Comparison of ENCODE assay signal across 18 cellular contexts in the genomic region with DNA sequence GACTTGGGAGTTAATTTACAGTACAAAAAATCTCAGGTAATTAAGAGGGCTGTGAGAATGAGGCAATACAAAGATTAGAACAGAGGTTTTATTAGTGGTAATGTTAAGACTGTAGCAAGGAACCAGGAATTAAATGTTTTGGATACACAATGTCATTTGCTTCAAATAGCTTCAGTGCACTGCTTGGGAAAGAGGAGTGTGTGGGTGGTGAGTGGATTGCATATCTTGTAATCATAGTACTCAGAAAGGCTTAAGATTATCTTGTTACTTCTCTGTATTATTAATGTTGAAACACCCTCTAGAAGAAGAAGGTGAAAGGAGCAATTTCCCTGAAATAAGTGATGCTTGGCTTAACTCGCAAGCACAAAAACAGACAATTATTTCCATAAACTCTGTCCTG.
"Had no signal": no experiment of that assay in that cellular context is flagged by ENCODE, and none has a peak within 500 bp of the region (broad histone marks: within the 10 kb centered on the region; RNA-seq: fewer than 3 reads in every experiment).

No MANE protein-coding gene starts in this region.

- H3K4me2 ChIP-seq: hepatocyte, smooth muscle cell had no signal

- H3K27me3 ChIP-seq: gastroesophageal sphincter, tibial artery, upper lobe of left lung, vagina had no signal

- H3K9me3 ChIP-seq: vagina had no signal

- H3K4me1 Mint-ChIP-seq: naive B cell, nephron progenitor cell had no signal

- DNase-seq: effector memory CD4-positive, alpha-beta T cell; esophagus squamous epithelium; foreskin fibroblast; left colon; left ventricle myocardium superior; mesendoderm; naive B cell; nephron progenitor cell; right cardiac atrium; stimulated activated CD4-positive, alpha-beta T cell treated with anti-CD3 and anti-CD28 coated beads, Interleukin-2, amount 100 ng/mL, for 48 hours; tibial artery; upper lobe of left lung had no signal

- H2AFZ ChIP-seq: hepatocyte had no signal

- H3K27ac ChIP-seq: epithelial cell of prostate, esophagus squamous epithelium, gastroesophageal sphincter, hepatocyte, tibial artery, upper lobe of left lung, vagina had no signal

- H3K36me3 ChIP-seq: esophagus squamous epithelium, gastroesophageal sphincter, tibial artery, upper lobe of left lung, vagina had no signal

- ATAC-seq: gastroesophageal sphincter, left colon, left ventricle myocardium superior, right cardiac atrium had no signal

- H3K4me1 ChIP-seq: esophagus squamous epithelium, gastroesophageal sphincter, tibial artery, vagina had no signal

- H3K27ac Mint-ChIP-seq: naive B cell; nephron progenitor cell; stimulated activated naive CD8-positive, alpha-beta T cell treated with anti-CD3 and anti-CD28 coated beads, Interleukin-15, Interleukin-2, amounts not matched to agents 100 ng/mL and 50 ng/mL, for 24 hours had no signal

- H3K4me3 ChIP-seq: esophagus squamous epithelium, gastroesophageal sphincter, hepatocyte, smooth muscle cell, tibial artery, upper lobe of left lung, vagina had no signal

- H3K79me2 ChIP-seq: hepatocyte had no signal

- H3K4me3 Mint-ChIP-seq: naive B cell; nephron progenitor cell; stimulated activated naive CD8-positive, alpha-beta T cell treated with anti-CD3 and anti-CD28 coated beads, Interleukin-15, Interleukin-2, amounts not matched to agents 100 ng/mL and 50 ng/mL, for 24 hours had no signal
